Comparison of ENCODE assay signal across 44 cellular contexts in genomic region chrX:40623665-40624064, GRCh38. TPM values are rescaled to one million over a fixed set of nuclear protein-coding genes. Genes with fewer than 3 reads are reported as not detected.
"Had no signal": no experiment of that assay in that cellular context is flagged by ENCODE, and none has a peak within 500 bp of the region (broad histone marks: within the 10 kb centered on the region; RNA-seq: fewer than 3 reads in every experiment).

No MANE protein-coding gene starts in this region.

- H3K9me3 Mint-ChIP-seq: activated naive CD4-positive, alpha-beta T cell treated with anti-CD3 and anti-CD28 coated beads for 36 hours; activated naive CD4-positive, alpha-beta T cell treated with anti-CD3 and anti-CD28 coated beads, Interleukin-2, amount 10 ng/mL, durations not matched to agents 7 days and 5 days; activated naive CD4-positive, alpha-beta T cell treated with anti-CD3 and anti-CD28 coated beads, Interleukin-2, amount 50 U/mL, for 24 hours; activated naive CD4-positive, alpha-beta T cell treated with anti-CD3 and anti-CD28 coated beads, Interleukin-2, amount 50 U/mL, for 72 hours; activated naive CD8-positive, alpha-beta T cell treated with anti-CD3 and anti-CD28 coated beads for 36 hours; activated naive CD8-positive, alpha-beta T cell treated with anti-CD3 and anti-CD28 coated beads, Interleukin-2, amount 10 ng/mL, durations not matched to agents 7 days and 5 days; activated naive CD8-positive, alpha-beta T cell treated with anti-CD3 and anti-CD28 coated beads, Interleukin-2, amount 50 U/mL, for 24 hours; activated T-cell treated with anti-CD3 and anti-CD28 coated beads, Interleukin-2, amount 50 U/mL, for 4 hours; activated T-cell treated with anti-CD3 and anti-CD28 coated beads, Interleukin-2, amount 50 U/mL, for 72 hours; activated T-helper 1 cell treated with anti-CD3 and anti-CD28 coated beads, Interleukin-12 subunit alpha, Interleukin-12 subunit beta, Interleukin-2, Interleukin-4 antibody, amounts not matched to agents 30 ng/mL and 10 ng/mL and 1 ng/mL, durations not matched to agents 14 hours and 24 hours and 36 hours; activated T-helper 17 cell treated with anti-CD3 and anti-CD28 coated beads, Interleukin-2, amount 50 U/mL, for 72 hours; activated T-helper 2 cell treated with anti-CD3 and anti-CD28 coated beads, Interferon-gamma antibody, Interleukin-2, Interleukin-4, amounts not matched to agents 10 μg/mL and 5 μg/mL and 100 μg/mL, durations not matched to agents 14 hours and 24 hours and 36 hours; central memory CD8-positive, alpha-beta T cell had no signal

- DNase-seq: activated effector memory CD4-positive, alpha-beta T cell treated with anti-CD3 and anti-CD28 coated beads, Interleukin-2, amount 50 U/mL, for 16 hours; activated effector memory CD4-positive, alpha-beta T cell treated with Interleukin-2 at 50 U/mL for 16 hours; activated gamma-delta T cell; activated gamma-delta T cell treated with Interleukin-2 at 50 U/mL for 16 hours; activated naive CD4-positive, alpha-beta T cell; activated naive CD4-positive, alpha-beta T cell treated with anti-CD3 and anti-CD28 coated beads for 36 hours; activated naive CD4-positive, alpha-beta T cell treated with anti-CD3 and anti-CD28 coated beads, Interleukin-2, amount 10 ng/mL, durations not matched to agents 7 days and 5 days; activated naive CD4-positive, alpha-beta T cell treated with anti-CD3 and anti-CD28 coated beads, Interleukin-2, amount 50 U/mL, for 16 hours; activated naive CD4-positive, alpha-beta T cell treated with Interleukin-2 at 50 U/mL for 16 hours; activated naive CD8-positive, alpha-beta T cell treated with anti-CD3 and anti-CD28 coated beads for 36 hours; activated naive CD8-positive, alpha-beta T cell treated with anti-CD3 and anti-CD28 coated beads, Interleukin-2, amount 10 ng/mL, durations not matched to agents 7 days and 5 days; activated naive CD8-positive, alpha-beta T cell treated with anti-CD3 and anti-CD28 coated beads, Interleukin-2, amount 50 U/mL, for 24 hours; activated T-cell treated with anti-CD3 and anti-CD28 coated beads, Interleukin-2, amount 50 U/mL, for 1 hour; activated T-cell treated with anti-CD3 and anti-CD28 coated beads, Interleukin-2, amount 50 U/mL, for 24 hours; activated T-cell treated with anti-CD3 and anti-CD28 coated beads, Interleukin-2, amount 50 U/mL, for 4 hours; activated T-cell treated with anti-CD3 and anti-CD28 coated beads, Interleukin-2, amount 50 U/mL, for 48 hours; activated T-cell treated with anti-CD3 and anti-CD28 coated beads, Interleukin-2, amount 50 U/mL, for 72 hours; adrenal gland; amniotic stem cell; amygdala; anterior cingulate cortex; aorta; body of pancreas; caudate nucleus; central memory CD4-positive, alpha-beta T cell; cerebellar nuclear complex had no signal

- H3K4me3 ChIP-seq: adrenal gland, ascending aorta, body of pancreas, breast epithelium, cardiac muscle cell had no signal

- ATAC-seq: activated naive CD4-positive, alpha-beta T cell treated with anti-CD3 and anti-CD28 coated beads, Interleukin-2, amount 50 U/mL, for 72 hours; activated naive CD8-positive, alpha-beta T cell treated with anti-CD3 and anti-CD28 coated beads, Interleukin-2, amount 50 U/mL, for 24 hours; activated T-cell treated with anti-CD3 and anti-CD28 coated beads, Interleukin-2, amount 50 U/mL, for 4 hours; activated T-cell treated with anti-CD3 and anti-CD28 coated beads, Interleukin-2, amount 50 U/mL, for 72 hours; activated T-helper 17 cell treated with anti-CD3 and anti-CD28 coated beads, Interleukin-2, amount 50 U/mL, for 72 hours; body of pancreas had no signal

- H3K4me1 ChIP-seq: adrenal gland, ascending aorta, body of pancreas, breast epithelium had no signal

- H3K4me1 Mint-ChIP-seq: activated naive CD4-positive, alpha-beta T cell treated with anti-CD3 and anti-CD28 coated beads, Interleukin-2, amount 10 ng/mL, durations not matched to agents 7 days and 5 days; activated naive CD4-positive, alpha-beta T cell treated with anti-CD3 and anti-CD28 coated beads, Interleukin-2, amount 50 U/mL, for 24 hours; activated naive CD8-positive, alpha-beta T cell treated with anti-CD3 and anti-CD28 coated beads for 36 hours; activated naive CD8-positive, alpha-beta T cell treated with anti-CD3 and anti-CD28 coated beads, Interleukin-2, amount 10 ng/mL, durations not matched to agents 7 days and 5 days; activated naive CD8-positive, alpha-beta T cell treated with anti-CD3 and anti-CD28 coated beads, Interleukin-2, amount 50 U/mL, for 24 hours; activated T-helper 17 cell treated with anti-CD3 and anti-CD28 coated beads, Interleukin-2, amount 50 U/mL, for 72 hours; brain; central memory CD8-positive, alpha-beta T cell had no signal

- H3K36me3 ChIP-seq: breast epithelium, cardiac muscle cell had no signal

- H3K27me3 ChIP-seq: ascending aorta, body of pancreas, brain microvascular endothelial cell, cardiac muscle cell had no signal

- H3K27ac ChIP-seq: adrenal gland, ascending aorta, body of pancreas, brain microvascular endothelial cell, breast epithelium, cardiac muscle cell had no signal

- H3K27me3 Mint-ChIP-seq: activated naive CD4-positive, alpha-beta T cell treated with anti-CD3 and anti-CD28 coated beads, Interleukin-2, amount 10 ng/mL, durations not matched to agents 7 days and 5 days; activated naive CD4-positive, alpha-beta T cell treated with anti-CD3 and anti-CD28 coated beads, Interleukin-2, amount 50 U/mL, for 24 hours; activated naive CD8-positive, alpha-beta T cell; activated naive CD8-positive, alpha-beta T cell treated with anti-CD3 and anti-CD28 coated beads for 36 hours; activated naive CD8-positive, alpha-beta T cell treated with anti-CD3 and anti-CD28 coated beads, Interleukin-2, amount 10 ng/mL, durations not matched to agents 7 days and 5 days; activated naive CD8-positive, alpha-beta T cell treated with anti-CD3 and anti-CD28 coated beads, Interleukin-2, amount 50 U/mL, for 24 hours; activated T-helper 17 cell treated with anti-CD3 and anti-CD28 coated beads, Interleukin-2, amount 50 U/mL, for 72 hours; brain; central memory CD8-positive, alpha-beta T cell had no signal

- H3K4me3 Mint-ChIP-seq: activated naive CD4-positive, alpha-beta T cell treated with anti-CD3 and anti-CD28 coated beads for 36 hours; activated naive CD4-positive, alpha-beta T cell treated with anti-CD3 and anti-CD28 coated beads, Interleukin-2, amount 10 ng/mL, durations not matched to agents 7 days and 5 days; activated naive CD4-positive, alpha-beta T cell treated with anti-CD3 and anti-CD28 coated beads, Interleukin-2, amount 50 U/mL, for 24 hours; activated naive CD8-positive, alpha-beta T cell; activated naive CD8-positive, alpha-beta T cell treated with anti-CD3 and anti-CD28 coated beads for 36 hours; activated naive CD8-positive, alpha-beta T cell treated with anti-CD3 and anti-CD28 coated beads, Interleukin-2, amount 10 ng/mL, durations not matched to agents 7 days and 5 days; activated naive CD8-positive, alpha-beta T cell treated with anti-CD3 and anti-CD28 coated beads, Interleukin-2, amount 50 U/mL, for 24 hours; activated T-cell treated with anti-CD3 and anti-CD28 coated beads, Interleukin-2, amount 50 U/mL, for 24 hours; activated T-cell treated with anti-CD3 and anti-CD28 coated beads, Interleukin-2, amount 50 U/mL, for 4 hours; activated T-cell treated with anti-CD3 and anti-CD28 coated beads, Interleukin-2, amount 50 U/mL, for 72 hours; activated T-helper 1 cell treated with anti-CD3 and anti-CD28 coated beads, Interleukin-12 subunit alpha, Interleukin-12 subunit beta, Interleukin-2, Interleukin-4 antibody, amounts not matched to agents 30 ng/mL and 10 ng/mL and 1 ng/mL, durations not matched to agents 14 hours and 24 hours and 36 hours; activated T-helper 17 cell treated with anti-CD3 and anti-CD28 coated beads, Interleukin-2, amount 50 U/mL, for 72 hours; brain; central memory CD8-positive, alpha-beta T cell had no signal

- H3K36me3 Mint-ChIP-seq: activated naive CD4-positive, alpha-beta T cell treated with anti-CD3 and anti-CD28 coated beads, Interleukin-2, amount 50 U/mL, for 24 hours; activated naive CD4-positive, alpha-beta T cell treated with anti-CD3 and anti-CD28 coated beads, Interleukin-2, amount 50 U/mL, for 72 hours; activated naive CD8-positive, alpha-beta T cell had no signal

- H3K27ac Mint-ChIP-seq: activated naive CD4-positive, alpha-beta T cell treated with anti-CD3 and anti-CD28 coated beads for 36 hours; activated naive CD4-positive, alpha-beta T cell treated with anti-CD3 and anti-CD28 coated beads, Interleukin-2, amount 10 ng/mL, durations not matched to agents 7 days and 5 days; activated naive CD4-positive, alpha-beta T cell treated with anti-CD3 and anti-CD28 coated beads, Interleukin-2, amount 50 U/mL, for 24 hours; activated naive CD4-positive, alpha-beta T cell treated with anti-CD3 and anti-CD28 coated beads, Interleukin-2, amount 50 U/mL, for 72 hours; activated naive CD8-positive, alpha-beta T cell; activated naive CD8-positive, alpha-beta T cell treated with anti-CD3 and anti-CD28 coated beads for 36 hours; activated naive CD8-positive, alpha-beta T cell treated with anti-CD3 and anti-CD28 coated beads, Interleukin-2, amount 10 ng/mL, durations not matched to agents 7 days and 5 days; activated naive CD8-positive, alpha-beta T cell treated with anti-CD3 and anti-CD28 coated beads, Interleukin-2, amount 50 U/mL, for 24 hours; activated T-cell treated with anti-CD3 and anti-CD28 coated beads, Interleukin-2, amount 50 U/mL, for 24 hours; activated T-cell treated with anti-CD3 and anti-CD28 coated beads, Interleukin-2, amount 50 U/mL, for 72 hours; activated T-helper 1 cell treated with anti-CD3 and anti-CD28 coated beads, Interleukin-12 subunit alpha, Interleukin-12 subunit beta, Interleukin-2, Interleukin-4 antibody, amounts not matched to agents 30 ng/mL and 10 ng/mL and 1 ng/mL, durations not matched to agents 14 hours and 24 hours and 36 hours; activated T-helper 17 cell treated with anti-CD3 and anti-CD28 coated beads, Interleukin-2, amount 50 U/mL, for 72 hours; activated T-helper 2 cell treated with anti-CD3 and anti-CD28 coated beads, Interferon-gamma antibody, Interleukin-2, Interleukin-4, amounts not matched to agents 10 μg/mL and 5 μg/mL and 100 μg/mL, durations not matched to agents 14 hours and 24 hours and 36 hours; brain had no signal

RNA-seq across cellular contexts. Expression of gene MPC1L, which starts 0.4 kb away (rescaled TPM):
- total RNA-seq: activated naive CD4-positive, alpha-beta T cell treated with anti-CD3 and anti-CD28 coated beads for 36 hours; activated naive CD4-positive, alpha-beta T cell treated with anti-CD3 and anti-CD28 coated beads, Interleukin-2, amount 50 U/mL, for 72 hours; activated naive CD8-positive, alpha-beta T cell treated with anti-CD3 and anti-CD28 coated beads for 36 hours; activated naive CD8-positive, alpha-beta T cell treated with anti-CD3 and anti-CD28 coated beads, Interleukin-2, amount 10 ng/mL, durations not matched to agents 7 days and 5 days; activated T-cell treated with anti-CD3 and anti-CD28 coated beads, Interleukin-2, amount 50 U/mL, for 4 hours; activated T-cell treated with anti-CD3 and anti-CD28 coated beads, Interleukin-2, amount 50 U/mL, for 72 hours; activated T-helper 1 cell treated with anti-CD3 and anti-CD28 coated beads, Interleukin-12 subunit alpha, Interleukin-12 subunit beta, Interleukin-2, Interleukin-4 antibody, amounts not matched to agents 30 ng/mL and 10 ng/mL and 1 ng/mL, durations not matched to agents 14 hours and 24 hours and 36 hours; activated T-helper 17 cell treated with anti-CD3 and anti-CD28 coated beads, Interleukin-2, amount 50 U/mL, for 72 hours; activated T-helper 2 cell treated with anti-CD3 and anti-CD28 coated beads, Interferon-gamma antibody, Interleukin-2, Interleukin-4, amounts not matched to agents 10 μg/mL and 5 μg/mL and 100 μg/mL, durations not matched to agents 14 hours and 24 hours and 36 hours; adrenal gland; aorta; ascending aorta; astrocyte; body of pancreas; breast epithelium; bronchial epithelial cell; cardiac muscle cell; cardiac septum; cerebellum; chondrocyte had no signal
- polyA plus RNA-seq: adipose tissue, adrenal gland, aorta, cardiac muscle cell had no signal
